Comparison of ENCODE assay signal across 8 cellular contexts in the genomic region with DNA sequence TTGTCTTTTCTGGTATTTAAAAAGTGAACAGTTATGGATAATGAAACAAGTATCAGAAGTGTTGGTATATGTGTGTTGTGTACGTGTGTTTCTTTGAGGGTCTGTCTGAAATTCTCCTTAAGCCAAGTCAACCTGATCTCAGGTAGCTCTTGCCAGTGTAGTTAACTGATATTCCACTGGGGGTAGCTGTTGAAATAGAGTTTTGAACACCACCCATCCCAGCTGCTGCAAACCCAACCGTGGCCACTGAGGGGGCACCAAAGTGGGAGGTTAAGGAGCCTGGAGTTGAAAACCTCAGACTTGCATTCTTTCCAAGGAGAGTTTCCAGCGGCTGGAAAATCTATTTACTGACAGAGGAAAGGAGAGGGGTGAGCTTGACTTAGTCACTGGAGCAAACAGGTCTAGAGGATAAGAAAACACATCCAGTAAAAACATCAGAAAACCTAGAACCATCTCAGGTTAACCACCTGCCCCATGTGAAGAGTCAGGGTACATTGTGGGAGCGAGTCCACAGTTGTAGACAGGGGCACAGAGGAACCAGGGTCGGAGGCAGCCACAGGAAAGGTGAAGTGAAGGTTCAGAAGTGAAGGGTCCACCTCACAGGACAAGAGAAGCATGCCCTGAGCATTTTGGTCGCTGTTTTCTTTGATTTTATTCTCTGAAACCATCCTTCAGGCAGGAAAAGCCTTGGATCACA. TPM values are rescaled to one million over a fixed set of nuclear protein-coding genes. Genes with fewer than 3 reads are reported as not detected.
DNase-seq lines count a peak whose midpoint lies in the region; ATAC-seq and TF ChIP-seq lines count a peak whose summit lies in the region.

No MANE protein-coding gene starts in this region.

- BruUV-seq in Calu3 (replicated peaks; lab: Mats Ljungman, UMichigan) = no TSS peak

- H3K4me1 Mint-ChIP-seq in Calu3 (ENCODE audit: low read depth, unreplicated experiment) = peaks cover 4% of the 10 kb centered on the region
- peaks cover 1% of the 10 kb centered on the region for H3K4me1 Mint-ChIP-seq in activated T-cell treated with anti-CD3 and anti-CD28 coated beads, Interleukin-2, amount 50 U/mL, for 24 hours (ENCODE audit: low read depth)

- H3K27ac ChIP-seq in upper lobe of right lung = no peak overlapping the region

- H3K36me3 Mint-ChIP-seq in Calu3 (ENCODE audit: insufficient read depth, unreplicated experiment) = no peaks in the 10 kb centered on the region
- H3K36me3 Mint-ChIP-seq in activated T-cell treated with anti-CD3 and anti-CD28 coated beads, Interleukin-2, amount 50 U/mL, for 24 hours (ENCODE audit: low read depth) = no peaks in the 10 kb centered on the region

- no peak overlapping the region for H3K4me3 Mint-ChIP-seq in Calu3 (ENCODE audit: low read depth, unreplicated experiment)
- H3K4me3 Mint-ChIP-seq in activated T-cell treated with anti-CD3 and anti-CD28 coated beads, Interleukin-2, amount 50 U/mL, for 24 hours = no peak overlapping the region

- no peak overlapping the region for H3K4me3 ChIP-seq in upper lobe of right lung

- peaks cover 6% of the 10 kb centered on the region for H3K27me3 Mint-ChIP-seq in Calu3 (ENCODE audit: unreplicated experiment)
- peaks cover 2% of the 10 kb centered on the region for H3K27me3 Mint-ChIP-seq in activated T-cell treated with anti-CD3 and anti-CD28 coated beads, Interleukin-2, amount 50 U/mL, for 24 hours

- H3K36me3 ChIP-seq in upper lobe of right lung = no peaks in the 10 kb centered on the region

- intact Hi-C loops in Calu3 (cut with micrococcal nuclease; ENCODE audit: unreplicated experiment) (no loop called here), upper lobe of right lung (cut with DNase I) (no loop called here)

- CTCF ChIA-PET in Calu3 (lab: Charles Lee) = interaction anchor here (0.5 to 1.8 kb wide), 4 partner anchors 33 to 123 kb away, joined by 3 to 5 read pairs (median 4); no protein-coding TSS in a partner anchor

- no peak overlapping the region for H3K27ac Mint-ChIP-seq in Calu3 (ENCODE audit: unreplicated experiment)
- no peak overlapping the region for H3K27ac Mint-ChIP-seq in activated T-cell treated with anti-CD3 and anti-CD28 coated beads, Interleukin-2, amount 50 U/mL, for 24 hours

- H3K9me3 Mint-ChIP-seq in Calu3 (ENCODE audit: low read depth, unreplicated experiment) = no peaks in the 10 kb centered on the region
- no peaks in the 10 kb centered on the region for H3K9me3 Mint-ChIP-seq in activated T-cell treated with anti-CD3 and anti-CD28 coated beads, Interleukin-2, amount 50 U/mL, for 24 hours

- no peaks in the 10 kb centered on the region for H3K9me3 ChIP-seq in upper lobe of right lung

- H3K4me1 ChIP-seq in upper lobe of right lung = no peaks in the 10 kb centered on the region

- peak; percentile 76 for ATAC-seq in GM19025 (IDR thresholded peaks at IDR 0.05; ENCODE audit: low read depth, unreplicated experiment)
- peak; percentile 88 for ATAC-seq in HG03139 (IDR thresholded peaks at IDR 0.05; ENCODE audit: unreplicated experiment)
- ATAC-seq in upper lobe of right lung = peak; percentile 45

- TF ChIP-seq CTCF in Calu3 (IDR thresholded peaks at IDR 0.05; ENCODE audit: unreplicated experiment) = peak; percentile 32
- peak; percentile 42 for TF ChIP-seq CTCF in upper lobe of right lung (IDR thresholded peaks at IDR 0.05)

- H3K27me3 ChIP-seq in upper lobe of right lung = no peaks in the 10 kb centered on the region

- DNase-seq in Calu3 (peak; percentile 46), NCI-H226 (peak; percentile 69), iPS-NIHi11 (ENCODE audit: low spot score) (peak; percentile 88), upper lobe of right lung (no peak), amniotic stem cell (lab: John Stamatoyannopoulos, UW) (no peak)
- DNase-seq in activated T-cell treated with anti-CD3 and anti-CD28 coated beads, Interleukin-2, amount 50 U/mL, for 24 hours = peak; percentile 33

RNA-seq across cellular contexts. Expression of a gene that starts 8.8 kb away (rescaled TPM):
- 17.2 and 19.4 TPM in 2 replicates for total RNA-seq in Calu3 (2022)
- total RNA-seq in upper lobe of right lung = 37.9 TPM

Comparison
In these comparisons a context has a peak if more than half of its experiments do, and no peak if none do; other contexts are left out.
1. DNase-seq: peak in Calu3 (single experiment), NCI-H226 (single experiment), activated T-cell treated with anti-CD3 and anti-CD28 coated beads, Interleukin-2, amount 50 U/mL, for 24 hours (single experiment) and iPS-NIHi11 (single experiment); none in upper lobe of right lung (single experiment) and amniotic stem cell (single experiment).
2. Peak in every context shown above with its lines, with median percentiles within 50 percentile points of each other: ATAC-seq.